Comparison of ENCODE assay signal across 10 cellular contexts in the genomic region with DNA sequence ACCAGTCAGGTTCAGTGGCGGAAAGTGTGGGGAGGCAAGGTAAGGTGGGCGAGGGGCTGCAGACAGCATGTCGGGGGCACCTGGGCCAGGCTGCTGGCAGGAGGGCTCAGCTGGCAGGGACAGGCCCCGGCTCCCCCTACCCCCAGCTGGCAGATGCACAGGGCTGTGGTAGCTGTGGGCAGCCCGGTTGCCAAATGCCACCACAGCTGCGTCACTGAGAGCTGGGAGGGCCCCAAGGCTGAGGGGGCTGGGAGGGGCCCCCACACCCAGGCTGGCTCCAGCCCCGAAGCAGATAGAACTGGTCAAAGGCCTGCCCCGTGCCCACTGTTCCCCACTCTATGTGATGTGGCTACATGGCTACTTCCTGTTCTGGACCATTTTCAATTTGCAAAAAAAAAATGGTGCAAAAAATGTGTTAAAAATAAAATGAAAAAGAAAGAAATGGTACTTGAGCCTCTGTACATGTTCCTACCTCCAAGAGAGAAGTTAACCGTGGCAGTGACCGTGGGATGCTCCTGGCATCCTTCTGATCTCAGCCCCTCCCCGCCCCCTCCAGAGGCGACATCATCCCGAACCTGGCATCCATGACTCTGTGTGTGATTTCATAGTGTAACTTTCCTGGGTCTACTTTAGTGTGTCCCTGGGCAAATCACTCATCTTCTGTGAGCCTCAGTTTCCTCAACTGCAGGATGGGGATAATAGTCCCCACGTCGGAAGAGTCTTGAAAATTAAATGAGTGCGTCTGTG.
DNase-seq lines count a peak whose midpoint lies in the region; ATAC-seq, FAIRE-seq and TF ChIP-seq lines count a peak whose summit lies in the region.
"Had no signal": no experiment of that assay in that cellular context is flagged by ENCODE, and none has a peak within 500 bp of the region (broad histone marks: within the 10 kb centered on the region; RNA-seq: fewer than 3 reads in every experiment).

No MANE protein-coding gene starts in this region.

- RAD21 ChIA-PET in GM12878 (lab: Charles Lee; ENCODE audit: unreplicated experiment): interaction anchor here (1.1 to 1.6 kb wide), 2 partner anchors 23 to 69 kb away, joined by 4 read pairs; no protein-coding TSS in a partner anchor

- H3K27me3 ChIP-seq in GM12878 (replicated peaks in 1 of 2; ENCODE audit: control insufficient read depth in 2 of 2, insufficient read depth in 2 of 2, low read length in 1 of 2): no peaks in the 10 kb centered on the region
- H3K27me3 ChIP-seq in neuronal stem cell (ENCODE audit: control insufficient read depth in 3 of 3, insufficient read depth in 3 of 3, low read depth in 1 of 3, low read length in 3 of 3): no peaks in the 10 kb centered on the region
- H3K27me3 ChIP-seq: body of pancreas had no signal

- H3K79me1 ChIP-seq in neuronal stem cell (ENCODE audit: low read depth, low read length): peaks cover 1% of the 10 kb centered on the region

- no peak overlapping the region for H4K91ac ChIP-seq in neuronal stem cell (ENCODE audit: low read depth, low read length, poor library complexity)

- no peak overlapping the region for H3K4ac ChIP-seq in neuronal stem cell (ENCODE audit: low read length)

- H3K18ac ChIP-seq in neuronal stem cell (ENCODE audit: low read length): peak overlapping the region; percentile 91

- H2BK5ac ChIP-seq in neuronal stem cell (ENCODE audit: low read length): no peak overlapping the region

- no peak overlapping the region for H3K9ac ChIP-seq in GM12878 (ENCODE audit: control insufficient read depth, insufficient read depth, low read length)
- no peak overlapping the region for H3K9ac ChIP-seq in neuronal stem cell (ENCODE audit: low read depth, low read length, poor library complexity)

- no peaks in the 10 kb centered on the region for H3K79me2 ChIP-seq in GM12878 (ENCODE audit: control insufficient read depth, insufficient read depth, low read length)

- no peaks in the 10 kb centered on the region for H4K20me1 ChIP-seq in GM12878 (ENCODE audit: control insufficient read depth, insufficient read depth)

- peak overlapping the region; percentile 17 for H3K23ac ChIP-seq in neuronal stem cell (ENCODE audit: low read depth, low read length, poor library complexity)

- H4K8ac ChIP-seq in neuronal stem cell (ENCODE audit: low read depth, low read length): no peak overlapping the region

- peak; percentile 70 for DNase-seq in AG08396 (ENCODE audit: low spot score)
- DNase-seq in NB4 (ENCODE audit: low read depth): peak; percentile 56
- no peak for DNase-seq in GM12878 (ENCODE audit: low read depth, low spot score)
- no peak for DNase-seq in neuronal stem cell (ENCODE audit: low spot score)
- no peak for DNase-seq in SIG-M5 (lab: John Stamatoyannopoulos, UW)
- no peak for DNase-seq in GM19240 (ENCODE audit: insufficient read length, low spot score)
- DNase-seq in NCI-H2107 (lab: John Stamatoyannopoulos, UW): no peak
- DNase-seq: body of pancreas, Caco-2 had no signal

- no peak overlapping the region for H2BK15ac ChIP-seq in neuronal stem cell (ENCODE audit: low read length)

- TF ChIP-seq EP300 in GM12878 (IDR thresholded peaks at IDR 0.05; ENCODE audit: borderline replicate concordance in 1 of 2, control insufficient read depth in 1 of 2, low read depth in 2 of 2, low read length in 2 of 2): no peak

- SMC1A ChIA-PET in GM12878 (lab: Charles Lee; ENCODE audit: uncharacterized antibody, unreplicated experiment): interaction anchor here (0.8 to 1.1 kb wide), 5 partner anchors 12 to 79 kb away, joined by 3 to 5 read pairs (median 4); no protein-coding TSS in a partner anchor

- POLR2A ChIA-PET in GM12878 (lab: Charles Lee): no interaction called here

- H2AFZ ChIP-seq in GM12878 (ENCODE audit: control insufficient read depth, low read depth, low read length) (no peak overlapping the region), neuronal stem cell (ENCODE audit: low read length) (no peak overlapping the region)

- BruUV-seq in GM12878 (replicated peaks; lab: Mats Ljungman, UMichigan): no TSS peak

- WGBS in GM12878 (ENCODE audit: insufficient coverage, insufficient replicate concordance, low lambda C conversion rate, missing lambda C conversion rate): 67% methylated on average over 16 of the region's 16 CpGs
- no CpG with 5 or more reads among the region's 16 CpGs for WGBS in neuronal stem cell (ENCODE audit: extremely low coverage in 2 of 2, insufficient read length in 2 of 2, insufficient replicate concordance in 1 of 2), 2 donors

- in situ Hi-C loops in GM12878 (cut with MboI): no loop called here

- FAIRE-seq in GM12878 (lab: Jason Lieb, UNC): no peak

- H3K36me3 ChIP-seq in GM12878 (ENCODE audit: control insufficient read depth in 2 of 2, insufficient read depth in 2 of 2, low read length in 1 of 2) (no peaks in the 10 kb centered on the region), neuronal stem cell (replicated peaks in 1 of 2; ENCODE audit: control insufficient read depth in 2 of 2, insufficient read depth in 2 of 2, low read length in 2 of 2) (no peaks in the 10 kb centered on the region)

- peaks cover 15% of the 10 kb centered on the region for H3K4me1 ChIP-seq in GM12878 (ENCODE audit: control insufficient read depth, insufficient read depth, low read length)
- H3K4me1 ChIP-seq in neuronal stem cell (ENCODE audit: control insufficient read depth in 2 of 2, insufficient read depth in 1 of 2, low read depth in 1 of 2, low read length in 2 of 2): peaks cover 0 to 5% of the 10 kb centered on the region in 2 donors
- H3K4me1 ChIP-seq: Caco-2 had no signal

- peak overlapping the region; percentile 88 for H2AK5ac ChIP-seq in neuronal stem cell (ENCODE audit: low read depth, low read length)

- no peak for TF ChIP-seq POLR2A in NB4 (IDR thresholded peaks at IDR 0.05; ENCODE audit: extremely low read depth, insufficient read length)
- TF ChIP-seq POLR2A in GM12878 (IDR thresholded peaks at IDR 0.05; ENCODE audit: low read depth, low read length): no peak

- H3K27ac ChIP-seq in GM12878 (ENCODE audit: control insufficient read depth, insufficient read depth) (no peak overlapping the region), neuronal stem cell (replicated peaks; ENCODE audit: low read length) (no peak overlapping the region)

- no peak for TF ChIP-seq CTCF in NB4 (IDR thresholded peaks at IDR 0.05; ENCODE audit: low read depth, low read length)
- no peak for TF ChIP-seq CTCF in GM12878 (IDR thresholded peaks at IDR 0.05 in 2 of 3, conservative IDR thresholded peaks at IDR 0.05 in 1 of 3; ENCODE audit: control insufficient read depth in 2 of 3, extremely low read depth in 1 of 3, insufficient read depth in 1 of 3, low read depth in 3 of 3, low read length in 3 of 3)

- no peak for TF ChIP-seq RAD21 in GM12878 (IDR thresholded peaks at IDR 0.05; ENCODE audit: insufficient read depth, low read depth, low read length)

- intact Hi-C loops in GM12878 (cut with micrococcal nuclease; ENCODE audit: unreplicated experiment): no loop called here

- no peak overlapping the region for H3K4me2 ChIP-seq in GM12878 (ENCODE audit: control insufficient read depth, insufficient read depth)
- no peak overlapping the region for H3K4me2 ChIP-seq in neuronal stem cell (ENCODE audit: insufficient read depth, low read length, poor library complexity, severe bottlenecking)

- ATAC-seq in GM12878 (peak; percentile 84), GM19455 (IDR thresholded peaks at IDR 0.05; ENCODE audit: unreplicated experiment) (no peak)
- ATAC-seq: body of pancreas had no signal

- H2BK12ac ChIP-seq in neuronal stem cell (ENCODE audit: low read length): peak overlapping the region; percentile 26

- H3K9me3 ChIP-seq in GM12878 (replicated peaks; ENCODE audit: control insufficient read depth, insufficient read depth, low read length) (no peaks in the 10 kb centered on the region), neuronal stem cell (replicated peaks in 1 of 2; ENCODE audit: control insufficient read depth in 2 of 2, insufficient read depth in 1 of 2, low read depth in 1 of 2, low read length in 2 of 2) (no peaks in the 10 kb centered on the region)
- H3K9me3 ChIP-seq: body of pancreas had no signal

- H3K4me3 ChIP-seq in NB4 (ENCODE audit: low read depth, low read length) (no peak overlapping the region), GM12878 (no peak overlapping the region), neuronal stem cell (ENCODE audit: low read length in 2 of 2) (no peak overlapping the region)
- H3K4me3 ChIP-seq: body of pancreas had no signal

- CTCF ChIA-PET in GM12878 (lab: Yijun Ruan, JAX): interaction anchor here (0.6 to 1.7 kb wide), 4 partner anchors 23 to 115 kb away, joined by 3 to 5 read pairs (median 4); no protein-coding TSS in a partner anchor

- H3K14ac ChIP-seq in neuronal stem cell (ENCODE audit: low read length): peak overlapping the region; percentile 84

- H2BK120ac ChIP-seq in neuronal stem cell (ENCODE audit: low read depth, low read length): no peak overlapping the region

TF ChIP-seq in GM12878, 131 proteins besides CTCF, POLR2A, EP300 and RAD21:
- no peak for TF ChIP-seq KAT2A (conservative IDR thresholded peaks at IDR 0.05; ENCODE audit: control insufficient read depth, low read depth, low read length)
- TF ChIP-seq TCF12 (IDR thresholded peaks at IDR 0.05; ENCODE audit: low read depth, low read length): peak; percentile 50; the same call in 1 of the 2 replicates
- peak in 1 of 2 experiments; percentile 54; a peak in 2 of 4 replicates for TF ChIP-seq BHLHE40 (IDR thresholded peaks at IDR 0.05; ENCODE audit: borderline replicate concordance in 1 of 2, low read depth in 2 of 2, low read length in 1 of 2)
- TF ChIP-seq TCF3 (IDR thresholded peaks at IDR 0.05; ENCODE audit: borderline replicate concordance, insufficient read depth, low read depth, low read length): peak; percentile 77
- TF ChIP-seq YBX1 (IDR thresholded peaks at IDR 0.05): no peak

Comparison
In these comparisons a context has a peak if more than half of its experiments do, and no peak if none do; other contexts are left out.
1. DNase-seq: peak in AG08396 (single experiment) and NB4 (single experiment); none in GM12878 (single experiment), neuronal stem cell (single experiment), SIG-M5 (single experiment), GM19240 (single experiment) and NCI-H2107 (single experiment).